In genomic region chr5:132136906-132137305, GRCh38 we compare ENCODE assay signal across 21 cellular contexts.
DNase-seq lines count a peak whose midpoint lies in the region; ATAC-seq, FAIRE-seq and TF ChIP-seq lines count a peak whose summit lies in the region.
"Had no signal": no experiment of that assay in that cellular context is flagged by ENCODE, and none has a peak within 500 bp of the region (broad histone marks: within the 10 kb centered on the region; RNA-seq: fewer than 3 reads in every experiment).

No MANE protein-coding gene starts in this region.

- FAIRE-seq in urothelium cell line (lab: Jason Lieb, UNC) = peak; percentile 27
- FAIRE-seq: A204.1, GM12891 had no signal

- H3K9me3 Mint-ChIP-seq in activated CD4-positive, alpha-beta T cell treated with anti-CD3 and anti-CD28 coated beads, Interleukin-2, amount 10 ng/mL, durations not matched to agents 24 days and 14 days = peaks cover 29% of the 10 kb centered on the region
- peaks cover 5% of the 10 kb centered on the region for H3K9me3 Mint-ChIP-seq in activated CD4-positive, alpha-beta T cell treated with anti-CD3 and anti-CD28 coated beads for 36 hours (ENCODE audit: low read depth)

- no peaks in the 10 kb centered on the region for H4K20me1 ChIP-seq in fibroblast of lung (ENCODE audit: control insufficient read depth, extremely low read depth, insufficient read depth, low read length)

- H3K4me1 ChIP-seq in RWPE2 (ENCODE audit: insufficient read depth, poor library complexity, severe bottlenecking) = peaks cover 24% of the 10 kb centered on the region
- no peaks in the 10 kb centered on the region for H3K4me1 ChIP-seq in fibroblast of lung (ENCODE audit: control insufficient read depth, extremely low read depth, insufficient read depth, low read length)
- H3K4me1 ChIP-seq: esophagus squamous epithelium had no signal

- H3K36me3 Mint-ChIP-seq in activated CD4-positive, alpha-beta T cell treated with anti-CD3 and anti-CD28 coated beads, Interleukin-2, amount 10 ng/mL, durations not matched to agents 24 days and 14 days (ENCODE audit: low read depth) = peaks cover 13% of the 10 kb centered on the region
- H3K36me3 Mint-ChIP-seq in activated CD4-positive, alpha-beta T cell treated with anti-CD3 and anti-CD28 coated beads for 36 hours (ENCODE audit: low read depth) = no peaks in the 10 kb centered on the region
- H3K36me3 Mint-ChIP-seq: activated naive CD8-positive, alpha-beta T cell had no signal

- no peak overlapping the region for H3K4me3 Mint-ChIP-seq in activated CD4-positive, alpha-beta T cell treated with anti-CD3 and anti-CD28 coated beads, Interleukin-2, amount 10 ng/mL, durations not matched to agents 24 days and 14 days
- H3K4me3 Mint-ChIP-seq in activated CD4-positive, alpha-beta T cell treated with anti-CD3 and anti-CD28 coated beads for 36 hours = no peak overlapping the region
- H3K4me3 Mint-ChIP-seq: activated naive CD8-positive, alpha-beta T cell had no signal

- TF ChIP-seq CTCF in RWPE2 (IDR thresholded peaks at IDR 0.05; ENCODE audit: poor library complexity, severe bottlenecking) (no peak), fibroblast of lung (conservative IDR thresholded peaks at IDR 0.05 in 1 of 2, IDR thresholded peaks at IDR 0.05 in 1 of 2; ENCODE audit: low read depth in 1 of 2, low read length in 2 of 2) (no peak)

- H3K4me3 ChIP-seq in RWPE2 (ENCODE audit: severe bottlenecking) = no peak overlapping the region
- H3K4me3 ChIP-seq in fibroblast of lung (replicated peaks in 1 of 4; ENCODE audit: control extremely low read depth in 1 of 4, insufficient read depth in 1 of 4, low read depth in 3 of 4, low read length in 4 of 4) = no peak overlapping the region
- H3K4me3 ChIP-seq: coronary artery, esophagus squamous epithelium, ovary, thoracic aorta had no signal

- POLR2A ChIA-PET in activated CD4-positive, alpha-beta T cell treated with anti-CD3 and anti-CD28 coated beads for 36 hours (lab: Charles Lee) = interaction anchor here (0.7 kb wide), 1 partner anchor 431 kb away, joined by 3 read pairs; no protein-coding TSS in a partner anchor

- CTCF ChIA-PET in activated CD4-positive, alpha-beta T cell treated with anti-CD3 and anti-CD28 coated beads for 36 hours (lab: Charles Lee) = interaction anchor here (1.1 kb wide), 1 partner anchor 72 kb away, joined by 4 read pairs; no protein-coding TSS in a partner anchor

- DNase-seq in activated CD4-positive, alpha-beta T cell treated with anti-CD3 and anti-CD28 coated beads, Interleukin-2, amount 10 ng/mL, durations not matched to agents 24 days and 14 days = peak; percentile 2
- no peak for DNase-seq in activated CD4-positive, alpha-beta T cell treated with anti-CD3 and anti-CD28 coated beads for 36 hours
- no peak for DNase-seq in RWPE2 (ENCODE audit: low spot score)
- DNase-seq in fibroblast of lung (ENCODE audit: low read depth in 2 of 2) = peak; percentile 93 to 96
- DNase-seq in urothelium cell line (ENCODE audit: low spot score) = no peak
- no peak for DNase-seq in GDM1 (lab: John Stamatoyannopoulos, UW)
- no peak for DNase-seq in mesenteric fat pad (ENCODE audit: low spot score)
- DNase-seq: activated CD8-positive, alpha-beta memory T cell treated with anti-CD3 and anti-CD28 coated beads, Interleukin-2, amount 50 U/mL, for 4 hours; esophagus squamous epithelium; mesendoderm; NCI-H187; ovary; stimulated activated CD4-positive, alpha-beta T cell treated with anti-CD3 and anti-CD28 coated beads, Interleukin-12 subunit alpha, Interleukin-12 subunit beta, amount 100 ng/mL, for 4 hours; WERI-Rb-1 had no signal

- no peak overlapping the region for H2AFZ ChIP-seq in fibroblast of lung (ENCODE audit: low read length)

- H3K27ac Mint-ChIP-seq in activated CD4-positive, alpha-beta T cell treated with anti-CD3 and anti-CD28 coated beads, Interleukin-2, amount 10 ng/mL, durations not matched to agents 24 days and 14 days = no peak overlapping the region
- no peak overlapping the region for H3K27ac Mint-ChIP-seq in activated CD4-positive, alpha-beta T cell treated with anti-CD3 and anti-CD28 coated beads for 36 hours
- H3K27ac Mint-ChIP-seq: activated naive CD8-positive, alpha-beta T cell had no signal

- peaks cover 38% of the 10 kb centered on the region for H3K27me3 Mint-ChIP-seq in activated CD4-positive, alpha-beta T cell treated with anti-CD3 and anti-CD28 coated beads, Interleukin-2, amount 10 ng/mL, durations not matched to agents 24 days and 14 days
- peaks cover 25% of the 10 kb centered on the region for H3K27me3 Mint-ChIP-seq in activated CD4-positive, alpha-beta T cell treated with anti-CD3 and anti-CD28 coated beads for 36 hours

- H3K9me3 ChIP-seq in RWPE2 (ENCODE audit: severe bottlenecking) = no peaks in the 10 kb centered on the region
- no peaks in the 10 kb centered on the region for H3K9me3 ChIP-seq in fibroblast of lung (ENCODE audit: control insufficient read depth, insufficient read depth, low read depth, low read length)
- H3K9me3 ChIP-seq: esophagus squamous epithelium, ovary, thoracic aorta had no signal

- H3K27ac ChIP-seq in RWPE2 (ENCODE audit: poor library complexity, severe bottlenecking) (peak overlapping the region; percentile 68), fibroblast of lung (ENCODE audit: insufficient read depth, low read length) (peak overlapping the region; percentile 50)
- H3K27ac ChIP-seq: coronary artery, esophagus squamous epithelium, KMS-11, ovary, thoracic aorta, WERI-Rb-1 had no signal

- H3K4me1 Mint-ChIP-seq in activated CD4-positive, alpha-beta T cell treated with anti-CD3 and anti-CD28 coated beads, Interleukin-2, amount 10 ng/mL, durations not matched to agents 24 days and 14 days = peaks cover 24% of the 10 kb centered on the region
- peaks cover 8% of the 10 kb centered on the region for H3K4me1 Mint-ChIP-seq in activated CD4-positive, alpha-beta T cell treated with anti-CD3 and anti-CD28 coated beads for 36 hours

- intact Hi-C loops in activated CD4-positive, alpha-beta T cell treated with anti-CD3 and anti-CD28 coated beads, Interleukin-2, amount 10 ng/mL, durations not matched to agents 24 days and 14 days (cut with micrococcal nuclease) = no loop called here
- intact Hi-C loops in activated CD4-positive, alpha-beta T cell treated with anti-CD3 and anti-CD28 coated beads for 36 hours (cut with DNase I, micrococcal nuclease) = no loop called here

- no peaks in the 10 kb centered on the region for H3K36me3 ChIP-seq in RWPE2 (ENCODE audit: low read depth)
- H3K36me3 ChIP-seq in fibroblast of lung (ENCODE audit: control insufficient read depth, insufficient read depth, low read length) = no peaks in the 10 kb centered on the region
- H3K36me3 ChIP-seq: esophagus squamous epithelium, ovary, thoracic aorta, WERI-Rb-1 had no signal

- no peaks in the 10 kb centered on the region for H3K27me3 ChIP-seq in RWPE2 (ENCODE audit: insufficient read depth, poor library complexity, severe bottlenecking)
- no peaks in the 10 kb centered on the region for H3K27me3 ChIP-seq in fibroblast of lung (ENCODE audit: control insufficient read depth, insufficient read depth, low read length)
- H3K27me3 ChIP-seq: esophagus squamous epithelium, ovary had no signal

- no peak for ATAC-seq in activated CD4-positive, alpha-beta T cell treated with anti-CD3 and anti-CD28 coated beads for 36 hours
- peak; percentile 92 for ATAC-seq in RWPE2 (ENCODE audit: low read depth)
- ATAC-seq in HG03469 (IDR thresholded peaks at IDR 0.05; ENCODE audit: unreplicated experiment) = no peak

- no peaks in the 10 kb centered on the region for H3K79me2 ChIP-seq in fibroblast of lung (ENCODE audit: control insufficient read depth, insufficient read depth, low read length)

- no peak overlapping the region for H3K9ac ChIP-seq in fibroblast of lung (ENCODE audit: insufficient read depth, low read length)
- H3K9ac ChIP-seq: KMS-11 had no signal

- H3K4me2 ChIP-seq in fibroblast of lung (ENCODE audit: extremely low read depth, insufficient read depth, low read length) = no peak overlapping the region
- H3K4me2 ChIP-seq: KMS-11 had no signal

Comparison
In these comparisons a context has a peak if more than half of its experiments do, and no peak if none do; other contexts are left out.
1. DNase-seq: peak in activated CD4-positive, alpha-beta T cell treated with anti-CD3 and anti-CD28 coated beads, Interleukin-2, amount 10 ng/mL, durations not matched to agents 24 days and 14 days (single experiment) and fibroblast of lung (2 of 2); none in activated CD4-positive, alpha-beta T cell treated with anti-CD3 and anti-CD28 coated beads for 36 hours (single experiment), RWPE2 (single experiment), urothelium cell line (single experiment), GDM1 (single experiment) and mesenteric fat pad (single experiment).